Comparison of ENCODE assay signal across 10 cellular contexts in the genomic region with DNA sequence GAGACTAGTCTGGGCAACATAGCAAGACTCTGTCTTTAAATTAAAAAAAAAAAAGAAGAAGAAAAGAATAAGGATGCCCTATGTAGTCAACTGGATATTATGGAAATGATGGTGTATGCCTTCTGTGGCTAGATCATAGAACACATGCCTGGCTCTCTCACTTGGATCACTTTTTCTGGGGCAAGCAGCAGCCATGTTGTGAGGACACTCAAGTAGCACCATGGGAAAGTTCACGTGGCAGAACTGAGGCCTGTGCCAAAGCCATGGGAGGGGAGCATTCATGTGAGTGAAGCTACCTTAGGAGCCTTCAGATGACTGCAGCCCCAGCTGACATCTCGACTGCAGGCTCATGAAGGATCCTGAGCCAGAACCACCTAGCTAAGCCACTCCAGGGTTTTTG. TPM values are rescaled to one million over a fixed set of nuclear protein-coding genes. Genes with fewer than 3 reads are reported as not detected.
"Had no signal": no experiment of that assay in that cellular context is flagged by ENCODE, and none has a peak within 500 bp of the region (broad histone marks: within the 10 kb centered on the region; RNA-seq: fewer than 3 reads in every experiment).

No MANE protein-coding gene starts in this region.

- H3K9me3 Mint-ChIP-seq: GM23338, H9 had no signal

- ATAC-seq: GM23338, HepG2 had no signal

- H3K4me3 Mint-ChIP-seq: GM23338, H9 had no signal

- H3K27ac ChIP-seq: HL-60, KMS-11 had no signal

- H3K9ac ChIP-seq: KMS-11 had no signal

- H3K27ac Mint-ChIP-seq: GM23338 had no signal

- DNase-seq: H9, HCEC 1CT, KBM-7 had no signal

- H3K4me3 ChIP-seq: GM23338 had no signal

- H2AFZ ChIP-seq: GM23338 had no signal

- H3K36me3 Mint-ChIP-seq: IgD-negative memory B cell had no signal

- H3K4me1 Mint-ChIP-seq: GM23338, H9 had no signal

- H3K4me2 ChIP-seq: GM23338, KMS-11 had no signal

RNA-seq across cellular contexts. Expression of a gene that starts 18.4 kb away (rescaled TPM):
- polyA plus RNA-seq: IgD-negative memory B cell had no signal

RNA-seq across cellular contexts. Expression of a gene that starts 46.1 kb away (rescaled TPM):
- total RNA-seq: GM23338, HT1080 had no signal
- polyA plus RNA-seq: IgD-negative memory B cell had no signal

RNA-seq across cellular contexts. Expression of a gene that starts 57.9 kb away (rescaled TPM):
- total RNA-seq: GM23338, H1, H9, HepG2, HT1080 had no signal
- polyA plus RNA-seq: GM23338, H1, HepG2, IgD-negative memory B cell had no signal
